ENCODE assay signal across 15 cellular contexts in genomic region chr3:64650710-64651109, GRCh38. TPM values are rescaled to one million over a fixed set of nuclear protein-coding genes. Genes with fewer than 3 reads are reported as not detected.
DNase-seq lines count a peak whose midpoint lies in the region; ATAC-seq and TF ChIP-seq lines count a peak whose summit lies in the region.
"Had no signal": no experiment of that assay in that cellular context is flagged by ENCODE, and none has a peak within 500 bp of the region (broad histone marks: within the 10 kb centered on the region; RNA-seq: fewer than 3 reads in every experiment).

No MANE protein-coding gene starts in this region.

- CTCF ChIA-PET in activated CD8-positive, alpha-beta memory T cell treated with anti-CD3 and anti-CD28 coated beads, Interleukin-2, amount 10 ng/mL, durations not matched to agents 7 days and 5 days (lab: Charles Lee): no interaction called here

- intact Hi-C loops in sciatic nerve (cut with DNase I): no loop called here

- DNase-seq in GM03348 (ENCODE audit: low spot score) (peak; percentile 67), astrocyte of the spinal cord (ENCODE audit: low read depth, low spot score) (peak; percentile 43), fibroblast of the aortic adventitia (ENCODE audit: low read depth) (peak; percentile 4), sciatic nerve (ENCODE audit: low spot score) (no peak), glomerular visceral epithelial cell (ENCODE audit: extremely low spot score) (no peak), NCI-H1694 treated with DMSO at 0.1 percent for 48 hours (lab: John Stamatoyannopoulos, UW) (no peak), COLO829 (ENCODE audit: low spot score) (no peak)
- no peak for DNase-seq in activated CD8-positive, alpha-beta memory T cell treated with anti-CD3 and anti-CD28 coated beads, Interleukin-2, amount 10 ng/mL, durations not matched to agents 7 days and 5 days
- DNase-seq: activated naive CD4-positive, alpha-beta T cell treated with Interleukin-2 at 50 U/mL for 16 hours; central memory CD4-positive, alpha-beta T cell; naive thymus-derived CD4-positive, alpha-beta T cell; NCI-H1417 treated with DMSO at 0.1 percent for 48 hours; OCI-M1; stimulated activated naive B cell treated with anti-CD40 and anti-IgM and Interleukin-4, amounts not matched to agents 10 μg/mL and 1 μg/mL and 100 μg/mL, for 72 hours had no signal

- no peaks in the 10 kb centered on the region for H3K36me3 Mint-ChIP-seq in activated CD8-positive, alpha-beta memory T cell treated with anti-CD3 and anti-CD28 coated beads, Interleukin-2, amount 10 ng/mL, durations not matched to agents 7 days and 5 days
- H3K36me3 Mint-ChIP-seq: naive thymus-derived CD4-positive, alpha-beta T cell; stimulated activated naive B cell treated with anti-CD40 and anti-IgM and Interleukin-4, amounts not matched to agents 10 μg/mL and 1 μg/mL and 100 μg/mL, for 72 hours had no signal

- no peaks in the 10 kb centered on the region for H3K27me3 Mint-ChIP-seq in activated CD8-positive, alpha-beta memory T cell treated with anti-CD3 and anti-CD28 coated beads, Interleukin-2, amount 10 ng/mL, durations not matched to agents 7 days and 5 days
- H3K27me3 Mint-ChIP-seq: naive thymus-derived CD4-positive, alpha-beta T cell; stimulated activated naive B cell treated with anti-CD40 and anti-IgM and Interleukin-4, amounts not matched to agents 10 μg/mL and 1 μg/mL and 100 μg/mL, for 72 hours had no signal

- H3K9me3 Mint-ChIP-seq in activated CD8-positive, alpha-beta memory T cell treated with anti-CD3 and anti-CD28 coated beads, Interleukin-2, amount 10 ng/mL, durations not matched to agents 7 days and 5 days (ENCODE audit: low read depth): peaks cover 2% of the 10 kb centered on the region
- H3K9me3 Mint-ChIP-seq: stimulated activated naive B cell treated with anti-CD40 and anti-IgM and Interleukin-4, amounts not matched to agents 10 μg/mL and 1 μg/mL and 100 μg/mL, for 72 hours had no signal

- H3K4me3 ChIP-seq in astrocyte of the spinal cord (ENCODE audit: low read depth, low read length) (no peak overlapping the region), fibroblast of the aortic adventitia (ENCODE audit: low read depth, low read length) (no peak overlapping the region)
- H3K4me3 ChIP-seq: K562 had no signal

- H3K4me3 Mint-ChIP-seq in activated CD8-positive, alpha-beta memory T cell treated with anti-CD3 and anti-CD28 coated beads, Interleukin-2, amount 10 ng/mL, durations not matched to agents 7 days and 5 days: no peak overlapping the region
- H3K4me3 Mint-ChIP-seq: naive thymus-derived CD4-positive, alpha-beta T cell; stimulated activated naive B cell treated with anti-CD40 and anti-IgM and Interleukin-4, amounts not matched to agents 10 μg/mL and 1 μg/mL and 100 μg/mL, for 72 hours had no signal

- in situ Hi-C loops in astrocyte of the spinal cord (cut with HindIII; ENCODE audit: low sequenced_read_pairs): no loop called here

- H3K27ac Mint-ChIP-seq in activated CD8-positive, alpha-beta memory T cell treated with anti-CD3 and anti-CD28 coated beads, Interleukin-2, amount 10 ng/mL, durations not matched to agents 7 days and 5 days: no peak overlapping the region
- H3K27ac Mint-ChIP-seq: naive thymus-derived CD4-positive, alpha-beta T cell; stimulated activated naive B cell treated with anti-CD40 and anti-IgM and Interleukin-4, amounts not matched to agents 10 μg/mL and 1 μg/mL and 100 μg/mL, for 72 hours had no signal

- peak; percentile 39 for ATAC-seq in sciatic nerve
- no peak for ATAC-seq in activated CD8-positive, alpha-beta memory T cell treated with anti-CD3 and anti-CD28 coated beads, Interleukin-2, amount 10 ng/mL, durations not matched to agents 7 days and 5 days
- ATAC-seq: K562; naive thymus-derived CD4-positive, alpha-beta T cell; stimulated activated naive B cell treated with anti-CD40 and anti-IgM and Interleukin-4, amounts not matched to agents 10 μg/mL and 1 μg/mL and 100 μg/mL, for 72 hours had no signal

- no peaks in the 10 kb centered on the region for H3K4me1 Mint-ChIP-seq in activated CD8-positive, alpha-beta memory T cell treated with anti-CD3 and anti-CD28 coated beads, Interleukin-2, amount 10 ng/mL, durations not matched to agents 7 days and 5 days
- H3K4me1 Mint-ChIP-seq: naive thymus-derived CD4-positive, alpha-beta T cell; stimulated activated naive B cell treated with anti-CD40 and anti-IgM and Interleukin-4, amounts not matched to agents 10 μg/mL and 1 μg/mL and 100 μg/mL, for 72 hours had no signal

- TF ChIP-seq CTCF in astrocyte of the spinal cord (IDR thresholded peaks at IDR 0.05; ENCODE audit: low read depth, low read length) (no peak), fibroblast of the aortic adventitia (IDR thresholded peaks at IDR 0.05; ENCODE audit: insufficient read depth, low read length) (no peak)

RNA-seq across cellular contexts. Expression of gene ADAMTS9, which starts 37.1 kb away (rescaled TPM):
- 0.54 and 3.7 TPM in 2 replicates for total RNA-seq in fibroblast of the aortic adventitia (ENCODE audit: low replicate concordance)
- total RNA-seq in sciatic nerve: 185 TPM
- total RNA-seq in activated CD8-positive, alpha-beta memory T cell treated with anti-CD3 and anti-CD28 coated beads, Interleukin-2, amount 10 ng/mL, durations not matched to agents 7 days and 5 days: not detected
- total RNA-seq: naive thymus-derived CD4-positive, alpha-beta T cell had no signal

Comparison
In these comparisons a context has a peak if more than half of its experiments do, and no peak if none do; other contexts are left out.
1. DNase-seq: peak in GM03348 (single experiment), astrocyte of the spinal cord (single experiment) and fibroblast of the aortic adventitia (single experiment); none in sciatic nerve (single experiment), glomerular visceral epithelial cell (single experiment), NCI-H1694 treated with DMSO at 0.1 percent for 48 hours (single experiment), activated CD8-positive, alpha-beta memory T cell treated with anti-CD3 and anti-CD28 coated beads, Interleukin-2, amount 10 ng/mL, durations not matched to agents 7 days and 5 days (single experiment) and COLO829 (single experiment).
2. RNA of gene ADAMTS9, which starts 37.1 kb away (total RNA-seq): 185 TPM in sciatic nerve (single experiment); 0.54 to 3.7 TPM in fibroblast of the aortic adventitia and not detected in activated CD8-positive, alpha-beta memory T cell treated with anti-CD3 and anti-CD28 coated beads, Interleukin-2, amount 10 ng/mL, durations not matched to agents 7 days and 5 days; every median in the first group is over 10 times any median in the second.